9 cellular contexts compared by ENCODE assay signal in the genomic region with DNA sequence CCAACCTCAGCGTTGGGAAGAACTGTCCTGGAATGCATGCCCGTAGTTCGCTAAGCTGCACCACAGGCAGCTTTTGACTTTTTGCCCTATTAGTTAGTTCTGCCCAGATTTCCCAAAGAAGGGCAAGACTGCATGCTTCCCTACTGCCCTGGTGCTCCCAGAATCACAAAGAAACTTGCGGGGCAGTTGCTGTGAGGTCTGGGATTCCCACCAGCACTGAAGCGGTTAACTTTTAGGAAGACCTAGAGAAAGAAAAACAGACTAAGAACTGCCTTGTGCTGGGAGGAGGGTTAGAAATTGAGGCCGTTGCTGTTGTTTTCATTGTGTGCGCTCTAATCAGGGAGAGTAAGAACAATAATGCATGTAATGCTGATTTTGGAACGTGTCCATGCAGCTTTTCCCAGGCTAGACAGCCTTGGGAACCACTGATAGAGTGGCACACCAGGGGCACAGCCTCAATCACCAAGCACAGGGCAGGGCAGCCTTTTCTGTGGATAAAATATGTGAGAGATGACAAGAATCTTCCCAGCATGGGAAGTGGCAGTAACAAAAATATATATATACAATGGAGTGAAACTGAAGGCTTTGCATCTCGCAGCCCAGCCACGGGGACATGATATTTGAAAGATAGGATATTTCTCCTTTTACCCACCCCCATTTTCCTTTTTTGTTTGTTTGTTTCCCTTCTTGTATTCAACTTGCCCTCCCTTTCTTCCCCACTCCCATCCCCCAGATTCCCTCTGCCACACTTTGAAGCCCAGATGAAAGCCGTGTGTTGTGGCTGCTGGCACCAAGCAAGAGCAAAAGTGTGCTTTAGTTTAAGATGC.
DNase-seq lines count a peak whose midpoint lies in the region; ATAC-seq and TF ChIP-seq lines count a peak whose summit lies in the region.
"Had no signal": no experiment of that assay in that cellular context is flagged by ENCODE, and none has a peak within 500 bp of the region (broad histone marks: within the 10 kb centered on the region; RNA-seq: fewer than 3 reads in every experiment).

No MANE protein-coding gene starts in this region.

- no peaks in the 10 kb centered on the region for H3K27me3 ChIP-seq in smooth muscle cell (ENCODE audit: low read depth)

- ATAC-seq in HG03135 (IDR thresholded peaks at IDR 0.05; ENCODE audit: unreplicated experiment) = no peak
- no peak for ATAC-seq in GM19452 (IDR thresholded peaks at IDR 0.05; ENCODE audit: unreplicated experiment)
- no peak for ATAC-seq in GM21825 (IDR thresholded peaks at IDR 0.05; ENCODE audit: unreplicated experiment)

- TF ChIP-seq CTCF in astrocyte of the spinal cord (IDR thresholded peaks at IDR 0.05; ENCODE audit: low read depth, low read length) = no peak
- TF ChIP-seq CTCF in smooth muscle cell (IDR thresholded peaks at IDR 0.05; ENCODE audit: borderline replicate concordance, insufficient read depth, poor library complexity, severe bottlenecking) = no peak

- peaks cover 5% of the 10 kb centered on the region for H3K27me3 Mint-ChIP-seq in activated CD4-positive, alpha-beta memory T cell treated with anti-CD3 and anti-CD28 coated beads for 36 hours

- CTCF ChIA-PET in activated CD4-positive, alpha-beta memory T cell treated with anti-CD3 and anti-CD28 coated beads for 36 hours (lab: Charles Lee) = no interaction called here

- in situ Hi-C loops in astrocyte of the spinal cord (cut with HindIII; ENCODE audit: low sequenced_read_pairs) = no loop called here

- no peaks in the 10 kb centered on the region for H3F3A ChIP-seq in smooth muscle cell (ENCODE audit: low read depth)

- no peaks in the 10 kb centered on the region for H3K4me1 Mint-ChIP-seq in activated CD4-positive, alpha-beta memory T cell treated with anti-CD3 and anti-CD28 coated beads for 36 hours (ENCODE audit: low read depth)

- intact Hi-C loops in activated CD4-positive, alpha-beta memory T cell treated with anti-CD3 and anti-CD28 coated beads for 36 hours (cut with micrococcal nuclease) = no loop called here

- H3K36me3 Mint-ChIP-seq in activated CD4-positive, alpha-beta memory T cell treated with anti-CD3 and anti-CD28 coated beads for 36 hours = no peaks in the 10 kb centered on the region

- H3K27ac ChIP-seq in smooth muscle cell (ENCODE audit: low read depth) = peak overlapping the region; percentile 5

- H3K27ac Mint-ChIP-seq in activated CD4-positive, alpha-beta memory T cell treated with anti-CD3 and anti-CD28 coated beads for 36 hours = no peak overlapping the region

- H3K36me3 ChIP-seq in smooth muscle cell (ENCODE audit: low read depth) = no peaks in the 10 kb centered on the region

- peaks cover 2% of the 10 kb centered on the region for H3K9me3 Mint-ChIP-seq in activated CD4-positive, alpha-beta memory T cell treated with anti-CD3 and anti-CD28 coated beads for 36 hours

- H3K79me2 ChIP-seq in smooth muscle cell (ENCODE audit: low read depth) = no peaks in the 10 kb centered on the region

- WGBS in smooth muscle cell (ENCODE audit: low lambda C conversion rate) = 21% methylated on average over 11 of the region's 11 CpGs

- H3K4me2 ChIP-seq in smooth muscle cell = peak overlapping the region; percentile 80

- no peak overlapping the region for H3K9ac ChIP-seq in smooth muscle cell (ENCODE audit: low read depth)

- H2AFZ ChIP-seq in smooth muscle cell (ENCODE audit: low read depth) = peak overlapping the region; percentile 86

- DNase-seq in NCI-H1105 treated with DMSO at 0.1 percent for 48 hours (lab: John Stamatoyannopoulos, UW) (peak; percentile 89), astrocyte of the spinal cord (ENCODE audit: low read depth, low spot score) (peak; percentile 75), iPS-NIHi11 (ENCODE audit: low spot score) (peak; percentile 63), smooth muscle cell (lab: John Stamatoyannopoulos, UW; ENCODE audit: unreplicated experiment) (no peak)
- no peak for DNase-seq in activated CD4-positive, alpha-beta memory T cell treated with anti-CD3 and anti-CD28 coated beads for 36 hours
- DNase-seq: NK-92 treated with Interleukin-12 subunit alpha and Interleukin-12 subunit beta, amount 100 ng/mL, for 24 hours had no signal

- POLR2A ChIA-PET in activated CD4-positive, alpha-beta memory T cell treated with anti-CD3 and anti-CD28 coated beads for 36 hours (lab: Charles Lee) = no interaction called here

- H3K4me3 ChIP-seq in astrocyte of the spinal cord (ENCODE audit: low read depth, low read length) (no peak overlapping the region), smooth muscle cell (peak overlapping the region; percentile 19)

- H3K4me1 ChIP-seq in smooth muscle cell (ENCODE audit: low read depth) = peaks cover 21% of the 10 kb centered on the region

- H3K9me3 ChIP-seq in smooth muscle cell (replicated peaks; ENCODE audit: low read depth) = no peaks in the 10 kb centered on the region

- no peak overlapping the region for H3K4me3 Mint-ChIP-seq in activated CD4-positive, alpha-beta memory T cell treated with anti-CD3 and anti-CD28 coated beads for 36 hours

- H4K20me1 ChIP-seq in smooth muscle cell (ENCODE audit: low read depth) = no peaks in the 10 kb centered on the region

Comparison
In these comparisons a context has a peak if more than half of its experiments do, and no peak if none do; other contexts are left out.
1. DNase-seq: peak in NCI-H1105 treated with DMSO at 0.1 percent for 48 hours (single experiment), astrocyte of the spinal cord (single experiment) and iPS-NIHi11 (single experiment); none in smooth muscle cell (single experiment) and activated CD4-positive, alpha-beta memory T cell treated with anti-CD3 and anti-CD28 coated beads for 36 hours (single experiment).